Comparison of ENCODE assay signal across 14 cellular contexts in the genomic region with DNA sequence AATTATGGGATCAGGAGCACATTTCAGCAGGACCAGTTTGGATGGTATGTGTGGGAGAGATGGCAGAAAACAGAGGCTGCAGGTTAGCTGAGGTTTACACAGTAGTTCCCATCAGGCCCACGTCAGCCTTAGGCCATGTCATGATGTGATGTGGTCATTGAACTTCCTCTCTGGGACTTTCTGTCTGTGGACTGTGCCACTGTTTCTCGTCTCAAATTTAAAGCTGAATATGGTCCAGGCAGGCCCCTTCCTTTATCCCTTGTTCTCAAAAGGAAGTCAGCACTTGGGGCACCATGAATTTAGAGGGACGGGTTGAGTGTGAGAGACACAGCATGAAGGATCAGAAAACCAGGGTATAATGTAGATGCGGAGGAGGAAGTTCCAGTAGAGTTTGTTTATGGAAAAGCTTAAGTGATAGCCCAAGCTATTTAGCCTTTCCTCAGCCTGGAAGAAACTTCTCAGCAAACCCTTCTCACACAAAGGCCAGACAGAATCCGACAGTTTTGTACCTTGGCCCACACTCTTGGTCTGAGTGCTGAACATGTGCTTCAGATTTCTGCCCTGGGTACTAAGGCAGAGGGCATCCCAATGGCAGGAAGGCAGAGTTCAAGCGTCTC. TPM values are rescaled to one million over a fixed set of nuclear protein-coding genes. Genes with fewer than 3 reads are reported as not detected.
DNase-seq lines count a peak whose midpoint lies in the region; ATAC-seq and TF ChIP-seq lines count a peak whose summit lies in the region.
"Had no signal": no experiment of that assay in that cellular context is flagged by ENCODE, and none has a peak within 500 bp of the region (broad histone marks: within the 10 kb centered on the region; RNA-seq: fewer than 3 reads in every experiment).

No MANE protein-coding gene starts in this region.

- H4K20me1 ChIP-seq in GM23338 (replicated peaks; ENCODE audit: insufficient read depth) = no peaks in the 10 kb centered on the region
- H4K20me1 ChIP-seq in OCI-LY3 (ENCODE audit: insufficient read depth, low read length) = no peaks in the 10 kb centered on the region
- H4K20me1 ChIP-seq in smooth muscle cell (ENCODE audit: low read depth) = no peaks in the 10 kb centered on the region

- H3K9me3 Mint-ChIP-seq in GM23338 = no peaks in the 10 kb centered on the region

- ATAC-seq in GM23338 = no peak
- peak; percentile 35 for ATAC-seq in left lobe of liver
- no peak for ATAC-seq in HG03025 (IDR thresholded peaks at IDR 0.05; ENCODE audit: low FRiP score, unreplicated experiment)
- ATAC-seq in HG03175 (IDR thresholded peaks at IDR 0.05; ENCODE audit: unreplicated experiment) = no peak

- H3K4me1 ChIP-seq in GM23338 (ENCODE audit: insufficient read depth) (peaks cover 22% of the 10 kb centered on the region), OCI-LY3 (ENCODE audit: low read length) (peaks cover 12% of the 10 kb centered on the region), smooth muscle cell (ENCODE audit: low read depth) (peaks cover 31% of the 10 kb centered on the region)

- H3K4me2 ChIP-seq in GM23338 (no peak overlapping the region), OCI-LY3 (ENCODE audit: low read length) (no peak overlapping the region), smooth muscle cell (peak overlapping the region; percentile 49)
- H3K4me2 ChIP-seq: KMS-11, PC-9 had no signal

- no peak overlapping the region for H3K27ac ChIP-seq in GM23338 (ENCODE audit: low read depth)
- no peak overlapping the region for H3K27ac ChIP-seq in OCI-LY3 (ENCODE audit: low read length)
- H3K27ac ChIP-seq in smooth muscle cell (ENCODE audit: low read depth) = peak overlapping the region; percentile 88
- H3K27ac ChIP-seq: KMS-11, PC-9 had no signal

- no peaks in the 10 kb centered on the region; the same call in 2 of the 3 replicates for H3K36me3 Mint-ChIP-seq in GM23338 (ENCODE audit: low read depth)

- no peak for TF ChIP-seq CTCF in GM23338 (conservative IDR thresholded peaks at IDR 0.05; ENCODE audit: low read depth in 2 of 2)
- TF ChIP-seq CTCF in OCI-LY3 (IDR thresholded peaks at IDR 0.05; ENCODE audit: low read depth, low read length) = no peak
- no peak for TF ChIP-seq CTCF in smooth muscle cell (IDR thresholded peaks at IDR 0.05; ENCODE audit: borderline replicate concordance, insufficient read depth, poor library complexity, severe bottlenecking)

- 0 out of 2 replicates have a peak overlapping the region, but pooled peaks have one; percentile 78 for H2AFZ ChIP-seq in GM23338
- H2AFZ ChIP-seq in OCI-LY3 (ENCODE audit: low read depth, low read length) = peak overlapping the region; percentile 92; the same call in 1 of the 2 replicates
- no peak overlapping the region for H2AFZ ChIP-seq in smooth muscle cell (ENCODE audit: low read depth)
- H2AFZ ChIP-seq: PC-9 had no signal

- H3K4me3 ChIP-seq in GM23338 = no peak overlapping the region
- H3K4me3 ChIP-seq in OCI-LY3 (ENCODE audit: low read length) = no peak overlapping the region
- H3K4me3 ChIP-seq in smooth muscle cell = no peak overlapping the region
- H3K4me3 ChIP-seq: adrenal gland, HAP-1, PC-9 had no signal

- H3K9ac ChIP-seq in OCI-LY3 (ENCODE audit: low read length) = no peak overlapping the region
- H3K9ac ChIP-seq in smooth muscle cell (ENCODE audit: low read depth) = peak overlapping the region; percentile 30
- H3K9ac ChIP-seq: KMS-11 had no signal

- no peak overlapping the region; the same call in 2 of the 3 replicates for H3K4me3 Mint-ChIP-seq in GM23338

- H3K4me1 Mint-ChIP-seq in GM23338 = peaks cover 29% of the 10 kb centered on the region

- peaks cover 30% of the 10 kb centered on the region for H3K27me3 Mint-ChIP-seq in GM23338 (ENCODE audit: insufficient read depth, low read depth, poor library complexity)

- WGBS in smooth muscle cell (ENCODE audit: low lambda C conversion rate) = 39% methylated on average over 6 of the region's 6 CpGs

- peaks cover 20% of the 10 kb centered on the region for H3F3A ChIP-seq in GM23338 (replicated peaks; ENCODE audit: low read depth)
- peaks cover 17% of the 10 kb centered on the region for H3F3A ChIP-seq in smooth muscle cell (ENCODE audit: low read depth)

- H3K79me2 ChIP-seq in GM23338 (replicated peaks; ENCODE audit: insufficient read depth) = no peaks in the 10 kb centered on the region
- no peaks in the 10 kb centered on the region for H3K79me2 ChIP-seq in OCI-LY3 (ENCODE audit: low read length)
- H3K79me2 ChIP-seq in smooth muscle cell (ENCODE audit: low read depth) = no peaks in the 10 kb centered on the region

- no peak overlapping the region for H3K27ac Mint-ChIP-seq in GM23338

- peaks cover 22% of the 10 kb centered on the region for H3K27me3 ChIP-seq in GM23338 (ENCODE audit: insufficient read depth)
- H3K27me3 ChIP-seq in OCI-LY3 (ENCODE audit: low read depth, low read length) = peaks cover 24% of the 10 kb centered on the region
- H3K27me3 ChIP-seq in smooth muscle cell (ENCODE audit: low read depth) = no peaks in the 10 kb centered on the region
- H3K27me3 ChIP-seq: adrenal gland had no signal

- no peaks in the 10 kb centered on the region for H3K9me3 ChIP-seq in OCI-LY3 (ENCODE audit: insufficient read depth, low read length)
- no peaks in the 10 kb centered on the region for H3K9me3 ChIP-seq in smooth muscle cell (replicated peaks; ENCODE audit: low read depth)
- H3K9me3 ChIP-seq: adrenal gland, HAP-1 had no signal

- H3K9me2 ChIP-seq in GM23338 (ENCODE audit: insufficient read depth) = no peaks in the 10 kb centered on the region

- H3K36me3 ChIP-seq in GM23338 (ENCODE audit: insufficient read depth) (no peaks in the 10 kb centered on the region), OCI-LY3 (replicated peaks; ENCODE audit: low read depth, low read length) (no peaks in the 10 kb centered on the region), smooth muscle cell (ENCODE audit: low read depth) (no peaks in the 10 kb centered on the region)
- H3K36me3 ChIP-seq: adrenal gland, HAP-1 had no signal

- DNase-seq in GM23338 (ENCODE audit: low spot score) (no peak), left lobe of liver (ENCODE audit: low spot score) (peak; percentile 42), smooth muscle cell (lab: John Stamatoyannopoulos, UW; ENCODE audit: unreplicated experiment) (no peak), inferior parietal cortex (ENCODE audit: extremely low spot score) (no peak)
- no peak for DNase-seq in central memory CD4-positive, alpha-beta T cell
- DNase-seq: kidney, PC-9 had no signal

TF ChIP-seq in GM23338, 12 proteins besides CTCF, POLR2A, EP300 and RAD21 (continues in another document):
- TF ChIP-seq EZH2 (IDR thresholded peaks at IDR 0.05; ENCODE audit: low read depth, unreplicated experiment) (no peak), NANOG (IDR thresholded peaks at IDR 0.05; ENCODE audit: borderline replicate concordance) (no peak), STAT1 (IDR thresholded peaks at IDR 0.05; ENCODE audit: unreplicated experiment) (no peak), JUNB (IDR thresholded peaks at IDR 0.05; ENCODE audit: unreplicated experiment) (no peak), CREB1 (CRISPR knock-in tag; IDR thresholded peaks at IDR 0.05; ENCODE audit: low read depth) (no peak)
- TF ChIP-seq, protein P1, sequence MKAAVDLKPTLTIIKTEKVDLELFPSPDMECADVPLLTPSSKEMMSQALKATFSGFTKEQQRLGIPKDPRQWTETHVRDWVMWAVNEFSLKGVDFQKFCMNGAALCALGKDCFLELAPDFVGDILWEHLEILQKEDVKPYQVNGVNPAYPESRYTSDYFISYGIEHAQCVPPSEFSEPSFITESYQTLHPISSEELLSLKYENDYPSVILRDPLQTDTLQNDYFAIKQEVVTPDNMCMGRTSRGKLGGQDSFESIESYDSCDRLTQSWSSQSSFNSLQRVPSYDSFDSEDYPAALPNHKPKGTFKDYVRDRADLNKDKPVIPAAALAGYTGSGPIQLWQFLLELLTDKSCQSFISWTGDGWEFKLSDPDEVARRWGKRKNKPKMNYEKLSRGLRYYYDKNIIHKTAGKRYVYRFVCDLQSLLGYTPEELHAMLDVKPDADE (IDR thresholded peaks at IDR 0.05) = no peak

RNA-seq across cellular contexts. Expression of a gene that starts 3.6 kb away (rescaled TPM):
- total RNA-seq in GM23338 (2014; rRNA removed; shearing (Covaris generic)) = 14.1 and 16.6 TPM in 2 replicates
- 14.7 and 17.6 TPM in 2 replicates for polyA plus RNA-seq in GM23338 (2016; fragmentation: Nextera tagmentation; extraction: Ambion mirVana)
- total RNA-seq in left lobe of liver = 5.2 TPM
- 22.6 and 22.7 TPM in 2 replicates for total RNA-seq in smooth muscle cell
- polyA plus RNA-seq in smooth muscle cell = 94.4 and 102 TPM in 2 replicates

RNA-seq across cellular contexts. Expression of a gene that starts 9.4 kb away (rescaled TPM):
- not detected in 2 replicates for total RNA-seq in GM23338 (2014; rRNA removed; shearing (Covaris generic))
- not detected in 2 replicates for polyA plus RNA-seq in GM23338 (2016; fragmentation: Nextera tagmentation; extraction: Ambion mirVana)
- 0.25 TPM for total RNA-seq in left lobe of liver
- not detected in 2 replicates for total RNA-seq in smooth muscle cell
- polyA plus RNA-seq in smooth muscle cell = not detected in 2 replicates
- total RNA-seq: dermis microvascular lymphatic vessel endothelial cell had no signal

RNA-seq across cellular contexts. Expression of a gene that starts 14.7 kb away (rescaled TPM):
- 4.7 and 5.4 TPM in 2 replicates for total RNA-seq in GM23338 (2014; rRNA removed; shearing (Covaris generic))
- polyA plus RNA-seq in GM23338 (2016; fragmentation: Nextera tagmentation; extraction: Ambion mirVana) (3.4 and 4.3 TPM in 2 replicates), smooth muscle cell (43.5 and 57.1 TPM in 2 replicates)
- total RNA-seq in left lobe of liver (16.2 TPM), smooth muscle cell (20.2 and 23.0 TPM in 2 replicates)

RNA-seq across cellular contexts. Expression of a gene that starts 44.0 kb away (rescaled TPM):
- total RNA-seq in GM23338 (2014; rRNA removed; shearing (Covaris generic)) = 5.7 and 6.9 TPM in 2 replicates
- polyA plus RNA-seq in GM23338 (2016; fragmentation: Nextera tagmentation; extraction: Ambion mirVana) (1.5 and 1.8 TPM in 2 replicates), smooth muscle cell (17.4 TPM in 2 replicates)
- total RNA-seq in left lobe of liver (146 TPM), smooth muscle cell (9.3 and 11.4 TPM in 2 replicates)
